1 cellular context compared by ENCODE assay signal in genomic region chr18:66749475-66750035, GRCh38.
TF ChIP-seq lines count a peak whose summit lies in the region.

No MANE protein-coding gene starts in this region.

TF ChIP-seq in K562, 482 proteins besides CTCF, POLR2A, EP300 and RAD21 (continued from another document):
- no peak for TF ChIP-seq ATF3 (IDR thresholded peaks at IDR 0.05)
- TF ChIP-seq ATF3 (CRISPR knock-in tag; conservative IDR thresholded peaks at IDR 0.05), result no peak
- TF ChIP-seq CHD4 (IDR thresholded peaks at IDR 0.05; ENCODE audit: insufficient read depth, insufficient replicate concordance, low read depth, low read length, poor library complexity, severe bottlenecking), result no peak
- peak; percentile 43; the same call in 1 of the 2 replicates for TF ChIP-seq MAFK (IDR thresholded peaks at IDR 0.05; ENCODE audit: low read length)
- no peak for TF ChIP-seq ZBTB7A (IDR thresholded peaks at IDR 0.05; ENCODE audit: borderline replicate concordance, control insufficient read depth, low read depth, low read length)
- TF ChIP-seq GATAD2B (IDR thresholded peaks at IDR 0.05; ENCODE audit: borderline replicate concordance), result no peak
- no peak for TF ChIP-seq DEAF1 (CRISPR knock-in tag; IDR thresholded peaks at IDR 0.05)
- TF ChIP-seq ZNF217 (CRISPR knock-in tag; IDR thresholded peaks at IDR 0.05), result no peak
- TF ChIP-seq SREBF1 (IDR thresholded peaks at IDR 0.05; ENCODE audit: borderline replicate concordance, low read depth, low read length), result no peak
- TF ChIP-seq ZNF253 (CRISPR knock-in tag; conservative IDR thresholded peaks at IDR 0.05), result no peak
- TF ChIP-seq MTA1 (IDR thresholded peaks at IDR 0.05; ENCODE audit: borderline replicate concordance), result no peak
- TF ChIP-seq PKNOX1 (IDR thresholded peaks at IDR 0.05), result no peak
- TF ChIP-seq ZNF316 (IDR thresholded peaks at IDR 0.05), result peak; percentile 42
- TF ChIP-seq TCF15 (CRISPR knock-in tag; IDR thresholded peaks at IDR 0.05), result no peak
- TF ChIP-seq RFX5 (IDR thresholded peaks at IDR 0.05; ENCODE audit: low read depth, low read length), result no peak
- no peak for TF ChIP-seq ZNF764 (CRISPR knock-in tag; IDR thresholded peaks at IDR 0.05; ENCODE audit: low read depth)
- no peak for TF ChIP-seq MCM3 (IDR thresholded peaks at IDR 0.05)
- no peak for TF ChIP-seq KDM4B (IDR thresholded peaks at IDR 0.05; ENCODE audit: borderline replicate concordance in 2 of 2, low read depth in 1 of 2)
- no peak for TF ChIP-seq MCM2 (IDR thresholded peaks at IDR 0.05; ENCODE audit: low read depth)
- no peak for TF ChIP-seq YY1 (IDR thresholded peaks at IDR 0.05; ENCODE audit: borderline replicate concordance in 1 of 3, control insufficient read depth in 1 of 3, extremely low read depth in 1 of 3, insufficient read depth in 3 of 3, insufficient read length in 1 of 3, insufficient replicate concordance in 2 of 3, low read depth in 1 of 3, low read length in 2 of 3)
- TF ChIP-seq C11orf30 (IDR thresholded peaks at IDR 0.05; ENCODE audit: low read depth), result peak; percentile 9; the same call in 1 of the 2 replicates
- TF ChIP-seq ZEB2 (IDR thresholded peaks at IDR 0.05), result no peak
- TF ChIP-seq ZNF384 (IDR thresholded peaks at IDR 0.05; ENCODE audit: low read depth, low read length), result no peak
- no peak for TF ChIP-seq NFXL1 (CRISPR knock-in tag; IDR thresholded peaks at IDR 0.05)
- no peak for TF ChIP-seq MITF (IDR thresholded peaks at IDR 0.05)
- TF ChIP-seq MAFF (IDR thresholded peaks at IDR 0.05; ENCODE audit: low read length), result peak; percentile 29; the same call in 1 of the 2 replicates
- no peak for TF ChIP-seq SAFB (IDR thresholded peaks at IDR 0.05; ENCODE audit: borderline replicate concordance, low read depth, low read length)
- TF ChIP-seq ATF1 (CRISPR knock-in tag; IDR thresholded peaks at IDR 0.05), result no peak
- TF ChIP-seq ATF1 (tag; IDR thresholded peaks at IDR 0.05), result no peak
